Comparison of ENCODE assay signal across 1 cellular context in the genomic region with DNA sequence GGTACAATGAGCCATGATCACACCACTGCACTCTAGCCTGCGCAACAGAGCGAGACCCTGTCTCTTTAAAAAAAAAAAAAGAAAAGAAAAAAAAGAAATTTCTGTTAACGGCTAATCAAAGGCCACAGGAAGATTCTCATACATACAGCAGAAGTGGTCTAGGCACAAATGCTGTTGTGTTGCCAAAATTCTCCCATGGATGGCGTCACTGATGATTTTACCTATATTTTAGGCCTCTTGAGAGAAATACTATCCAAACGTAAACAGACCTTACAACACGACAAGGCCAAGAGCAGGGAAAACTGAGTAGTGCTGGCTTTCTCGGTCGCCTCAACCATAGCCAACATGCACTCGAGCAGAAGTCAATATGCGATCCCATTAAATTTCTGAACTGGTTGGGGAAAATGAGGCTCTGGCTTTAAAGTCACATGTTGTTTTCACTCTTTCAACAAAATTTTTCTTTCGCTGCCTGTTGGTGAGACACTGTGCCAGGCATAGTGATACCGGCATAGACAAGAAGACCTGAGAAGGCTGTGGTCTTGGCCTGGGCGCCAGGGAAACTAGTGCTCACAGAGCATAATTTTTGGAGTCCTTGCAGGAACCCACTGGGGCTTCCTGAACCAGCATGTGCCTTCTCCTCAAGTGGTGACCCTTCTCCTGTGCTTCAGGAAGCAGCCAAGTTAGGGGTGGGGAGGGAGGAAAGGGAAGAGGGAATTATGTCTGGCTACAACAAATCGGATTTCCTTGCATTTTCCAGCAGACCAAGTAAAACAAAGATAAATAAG.
TF ChIP-seq lines count a peak whose summit lies in the region.

No MANE protein-coding gene starts in this region.

TF ChIP-seq in SK-N-SH, 30 proteins besides CTCF, POLR2A, EP300 and RAD21 (continued from another document):
- TF ChIP-seq, protein P1, sequence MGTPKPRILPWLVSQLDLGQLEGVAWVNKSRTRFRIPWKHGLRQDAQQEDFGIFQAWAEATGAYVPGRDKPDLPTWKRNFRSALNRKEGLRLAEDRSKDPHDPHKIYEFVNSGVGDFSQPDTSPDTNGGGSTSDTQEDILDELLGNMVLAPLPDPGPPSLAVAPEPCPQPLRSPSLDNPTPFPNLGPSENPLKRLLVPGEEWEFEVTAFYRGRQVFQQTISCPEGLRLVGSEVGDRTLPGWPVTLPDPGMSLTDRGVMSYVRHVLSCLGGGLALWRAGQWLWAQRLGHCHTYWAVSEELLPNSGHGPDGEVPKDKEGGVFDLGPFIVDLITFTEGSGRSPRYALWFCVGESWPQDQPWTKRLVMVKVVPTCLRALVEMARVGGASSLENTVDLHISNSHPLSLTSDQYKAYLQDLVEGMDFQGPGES (IDR thresholded peaks at IDR 0.05; ENCODE audit: low read depth, low read length), result no peak
- TF ChIP-seq FOXJ3 (CRISPR knock-in tag; IDR thresholded peaks at IDR 0.05), result no peak
- no peak for TF ChIP-seq RCOR1 (IDR thresholded peaks at IDR 0.05; ENCODE audit: low read length)
- no peak for TF ChIP-seq SIN3A (IDR thresholded peaks at IDR 0.05; ENCODE audit: borderline replicate concordance, low read depth, low read length)
- TF ChIP-seq NFIC (IDR thresholded peaks at IDR 0.05; ENCODE audit: borderline replicate concordance), result no peak
- TF ChIP-seq, protein P2, sequence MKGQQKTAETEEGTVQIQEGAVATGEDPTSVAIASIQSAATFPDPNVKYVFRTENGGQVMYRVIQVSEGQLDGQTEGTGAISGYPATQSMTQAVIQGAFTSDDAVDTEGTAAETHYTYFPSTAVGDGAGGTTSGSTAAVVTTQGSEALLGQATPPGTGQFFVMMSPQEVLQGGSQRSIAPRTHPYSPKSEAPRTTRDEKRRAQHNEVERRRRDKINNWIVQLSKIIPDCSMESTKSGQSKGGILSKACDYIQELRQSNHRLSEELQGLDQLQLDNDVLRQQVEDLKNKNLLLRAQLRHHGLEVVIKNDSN (IDR thresholded peaks at IDR 0.05; ENCODE audit: borderline replicate concordance, low read depth), result no peak
- TF ChIP-seq RXRA (IDR thresholded peaks at IDR 0.05; ENCODE audit: borderline replicate concordance, low read depth), result no peak
- TF ChIP-seq, protein P3, sequence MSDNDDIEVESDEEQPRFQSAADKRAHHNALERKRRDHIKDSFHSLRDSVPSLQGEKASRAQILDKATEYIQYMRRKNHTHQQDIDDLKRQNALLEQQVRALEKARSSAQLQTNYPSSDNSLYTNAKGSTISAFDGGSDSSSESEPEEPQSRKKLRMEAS (IDR thresholded peaks at IDR 0.05; ENCODE audit: low read depth), result no peak
- TF ChIP-seq FOXM1 (IDR thresholded peaks at IDR 0.05; ENCODE audit: low read depth), result no peak
- TF ChIP-seq JUND (IDR thresholded peaks at IDR 0.05), result no peak
- TF ChIP-seq, protein P4, sequence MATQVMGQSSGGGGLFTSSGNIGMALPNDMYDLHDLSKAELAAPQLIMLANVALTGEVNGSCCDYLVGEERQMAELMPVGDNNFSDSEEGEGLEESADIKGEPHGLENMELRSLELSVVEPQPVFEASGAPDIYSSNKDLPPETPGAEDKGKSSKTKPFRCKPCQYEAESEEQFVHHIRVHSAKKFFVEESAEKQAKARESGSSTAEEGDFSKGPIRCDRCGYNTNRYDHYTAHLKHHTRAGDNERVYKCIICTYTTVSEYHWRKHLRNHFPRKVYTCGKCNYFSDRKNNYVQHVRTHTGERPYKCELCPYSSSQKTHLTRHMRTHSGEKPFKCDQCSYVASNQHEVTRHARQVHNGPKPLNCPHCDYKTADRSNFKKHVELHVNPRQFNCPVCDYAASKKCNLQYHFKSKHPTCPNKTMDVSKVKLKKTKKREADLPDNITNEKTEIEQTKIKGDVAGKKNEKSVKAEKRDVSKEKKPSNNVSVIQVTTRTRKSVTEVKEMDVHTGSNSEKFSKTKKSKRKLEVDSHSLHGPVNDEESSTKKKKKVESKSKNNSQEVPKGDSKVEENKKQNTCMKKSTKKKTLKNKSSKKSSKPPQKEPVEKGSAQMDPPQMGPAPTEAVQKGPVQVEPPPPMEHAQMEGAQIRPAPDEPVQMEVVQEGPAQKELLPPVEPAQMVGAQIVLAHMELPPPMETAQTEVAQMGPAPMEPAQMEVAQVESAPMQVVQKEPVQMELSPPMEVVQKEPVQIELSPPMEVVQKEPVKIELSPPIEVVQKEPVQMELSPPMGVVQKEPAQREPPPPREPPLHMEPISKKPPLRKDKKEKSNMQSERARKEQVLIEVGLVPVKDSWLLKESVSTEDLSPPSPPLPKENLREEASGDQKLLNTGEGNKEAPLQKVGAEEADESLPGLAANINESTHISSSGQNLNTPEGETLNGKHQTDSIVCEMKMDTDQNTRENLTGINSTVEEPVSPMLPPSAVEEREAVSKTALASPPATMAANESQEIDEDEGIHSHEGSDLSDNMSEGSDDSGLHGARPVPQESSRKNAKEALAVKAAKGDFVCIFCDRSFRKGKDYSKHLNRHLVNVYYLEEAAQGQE (IDR thresholded peaks at IDR 0.05; ENCODE audit: low read depth, low read length), result no peak
- no peak for TF ChIP-seq FOSL2 (IDR thresholded peaks at IDR 0.05; ENCODE audit: borderline replicate concordance, low read depth)
- TF ChIP-seq TCF12 (IDR thresholded peaks at IDR 0.05), result no peak
- no peak for TF ChIP-seq SMC3 (IDR thresholded peaks at IDR 0.05; ENCODE audit: low read depth, low read length)
- no peak for TF ChIP-seq RFX5 (IDR thresholded peaks at IDR 0.05; ENCODE audit: low read length)
